26 cellular contexts compared by ENCODE assay signal in the genomic region with DNA sequence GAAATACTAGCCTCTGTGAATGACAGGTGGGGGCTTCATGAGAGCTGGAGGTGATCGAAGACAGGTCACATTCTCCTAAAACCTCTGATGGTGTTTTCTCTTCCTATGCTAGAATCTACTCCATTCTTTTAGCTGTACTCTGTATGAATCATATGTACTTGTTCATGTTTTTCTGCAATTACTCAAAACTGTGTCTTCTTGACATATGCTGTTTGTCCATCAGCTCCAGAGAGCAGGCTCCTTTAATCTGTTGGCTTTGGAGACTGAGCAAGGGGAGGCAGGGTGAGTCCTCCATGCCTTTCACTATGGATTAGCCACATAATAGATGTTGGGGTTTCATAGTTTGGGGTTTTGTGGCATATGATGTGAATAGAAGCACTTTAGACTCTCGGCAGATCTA.
"Had no signal": no experiment of that assay in that cellular context is flagged by ENCODE, and none has a peak within 500 bp of the region (broad histone marks: within the 10 kb centered on the region; RNA-seq: fewer than 3 reads in every experiment).

No MANE protein-coding gene starts in this region.

- H3K36me3 ChIP-seq: stomach, suprapubic skin, thoracic aorta, thyroid gland, tibial artery, tibial nerve, transverse colon, upper lobe of left lung, upper lobe of right lung, uterus, vagina had no signal

- H3K4me3 ChIP-seq: stomach, suprapubic skin, testis, thoracic aorta, thyroid gland, tibial artery, tibial nerve, transverse colon, upper lobe of left lung, upper lobe of right lung, uterus, vagina had no signal

- H3K9me3 ChIP-seq: stomach, suprapubic skin, testis, thoracic aorta, thyroid gland, tibial artery, tibial nerve, transverse colon, upper lobe of left lung, upper lobe of right lung, uterus, vagina had no signal

- ATAC-seq: stimulated activated effector memory CD8-positive, alpha-beta T cell treated with anti-CD3 and anti-CD28 coated beads, Interleukin-12 subunit alpha, Interleukin-12 subunit beta, amount 100 ng/mL, for 72 hours; stimulated activated memory B cell treated with anti-CD40 and anti-IgM and Interleukin-4, amounts not matched to agents 10 μg/mL and 1 μg/mL and 100 μg/mL, for 72 hours; stimulated activated naive B cell treated with anti-CD40 and anti-IgM and Interleukin-4, amounts not matched to agents 10 μg/mL and 1 μg/mL and 100 μg/mL, for 72 hours; stimulated activated naive CD8-positive, alpha-beta T cell treated with anti-CD3 and anti-CD28 coated beads, Interleukin-15, amount 100 ng/mL, for 72 hours; stimulated activated naive CD8-positive, alpha-beta T cell treated with anti-CD3 and anti-CD28 coated beads, Interleukin-15, Interleukin-2, amounts not matched to agents 100 U/mL and 50 U/mL, for 24 hours; upper lobe of right lung had no signal

- H3K27ac ChIP-seq: stomach, suprapubic skin, testis, thoracic aorta, thyroid gland, tibial artery, tibial nerve, transverse colon, upper lobe of left lung, upper lobe of right lung, uterus, vagina had no signal

- H3K4me1 ChIP-seq: stomach, suprapubic skin, testis, thyroid gland, tibial artery, tibial nerve, transverse colon, upper lobe of left lung, upper lobe of right lung, uterus, vagina had no signal

- DNase-seq: stimulated activated CD4-positive, alpha-beta T cell treated with anti-CD3 and anti-CD28 coated beads, Interleukin-2, amount 100 ng/mL, for 48 hours; stimulated activated CD4-positive, alpha-beta T cell treated with anti-CD3 and anti-CD28 coated beads, Interleukin-4, amount 100 ng/mL, for 1 hour; stimulated activated CD4-positive, alpha-beta T cell treated with anti-CD3 and anti-CD28 coated beads, Interleukin-4, amount 100 ng/mL, for 24 hours; stimulated activated CD4-positive, alpha-beta T cell treated with anti-CD3 and anti-CD28 coated beads, Interleukin-4, amount 100 ng/mL, for 4 hours; stimulated activated CD8-positive, alpha-beta memory T cell treated with anti-CD3 and anti-CD28 coated beads, Interleukin-4, amount 100 ng/mL, for 48 hours; stimulated activated naive B cell treated with anti-CD40 and anti-IgM and Interleukin-4, amounts not matched to agents 10 μg/mL and 1 μg/mL and 100 μg/mL, for 72 hours; stimulated activated naive CD4-positive, alpha-beta T cell; stimulated activated naive CD4-positive, alpha-beta T cell treated with Interleukin-2 at 50 U/mL for 16 hours; stimulated activated naive CD8-positive, alpha-beta T cell treated with anti-CD3 and anti-CD28 coated beads, Interleukin-15, amount 100 ng/mL, for 72 hours; stimulated activated naive CD8-positive, alpha-beta T cell treated with anti-CD3 and anti-CD28 coated beads, Interleukin-15, Interleukin-2, amounts not matched to agents 100 U/mL and 50 U/mL, for 24 hours; stomach; substantia nigra; testis; thyroid gland; tibial artery; transverse colon; trophoblast cell; upper lobe of left lung; upper lobe of right lung; uterus had no signal

- H3K27me3 ChIP-seq: stomach, suprapubic skin, testis, thyroid gland, tibial artery, tibial nerve, transverse colon, upper lobe of left lung, upper lobe of right lung, uterus, vagina had no signal
